Comparison of ENCODE assay signal across 20 cellular contexts in genomic region chr20:38277691-38278090, GRCh38. TPM values are rescaled to one million over a fixed set of nuclear protein-coding genes. Genes with fewer than 3 reads are reported as not detected.
"Had no signal": no experiment of that assay in that cellular context is flagged by ENCODE, and none has a peak within 500 bp of the region (broad histone marks: within the 10 kb centered on the region; RNA-seq: fewer than 3 reads in every experiment).

No MANE protein-coding gene starts in this region.

- H3K36me3 Mint-ChIP-seq: activated CD8-positive, alpha-beta memory T cell treated with anti-CD3 and anti-CD28 coated beads, Interleukin-2, amount 10 ng/mL, durations not matched to agents 7 days and 5 days; activated naive CD8-positive, alpha-beta T cell treated with anti-CD3 and anti-CD28 coated beads for 36 hours; memory B cell had no signal

- H3K4me3 Mint-ChIP-seq: activated CD8-positive, alpha-beta memory T cell treated with anti-CD3 and anti-CD28 coated beads, Interleukin-2, amount 10 ng/mL, durations not matched to agents 7 days and 5 days; activated naive CD8-positive, alpha-beta T cell treated with anti-CD3 and anti-CD28 coated beads for 36 hours; activated T-cell treated with anti-CD3 and anti-CD28 coated beads, Interleukin-2, amount 50 U/mL, for 4 hours; memory B cell had no signal

- H3K9me3 ChIP-seq: suprapubic skin, upper lobe of left lung had no signal

- H3K27ac Mint-ChIP-seq: activated CD8-positive, alpha-beta memory T cell treated with anti-CD3 and anti-CD28 coated beads, Interleukin-2, amount 10 ng/mL, durations not matched to agents 7 days and 5 days; activated naive CD8-positive, alpha-beta T cell treated with anti-CD3 and anti-CD28 coated beads for 36 hours; memory B cell had no signal

- H3K27ac ChIP-seq: cardiac muscle cell, coronary artery, left ventricle myocardium inferior, suprapubic skin, upper lobe of left lung had no signal

- H3K4me3 ChIP-seq: cardiac muscle cell, coronary artery, heart right ventricle, left ventricle myocardium inferior, suprapubic skin, upper lobe of left lung had no signal

- DNase-seq: activated CD4-positive, alpha-beta T cell treated with anti-CD3 and anti-CD28 coated beads for 1 hour; activated CD4-positive, alpha-beta T cell treated with anti-CD3 and anti-CD28 coated beads, Interleukin-2, amount 50 U/mL, for 48 hours; activated CD8-positive, alpha-beta memory T cell treated with anti-CD3 and anti-CD28 coated beads, Interleukin-2, amount 10 ng/mL, durations not matched to agents 7 days and 5 days; activated gamma-delta T cell; activated naive CD8-positive, alpha-beta T cell treated with anti-CD3 and anti-CD28 coated beads for 36 hours; activated T-cell treated with anti-CD3 and anti-CD28 coated beads, Interleukin-2, amount 50 U/mL, for 4 hours; effector CD8-positive, alpha-beta T cell; heart right ventricle; islet precursor cell; left ventricle myocardium inferior; right cardiac atrium; stimulated activated naive CD4-positive, alpha-beta T cell treated with Interleukin-2 at 50 U/mL for 16 hours; upper lobe of left lung had no signal

- H3K36me3 ChIP-seq: cardiac muscle cell, heart right ventricle, left ventricle myocardium inferior, suprapubic skin, upper lobe of left lung had no signal

- H3K4me1 ChIP-seq: left ventricle myocardium inferior, suprapubic skin, upper lobe of left lung had no signal

- H3K9me3 Mint-ChIP-seq: activated naive CD8-positive, alpha-beta T cell treated with anti-CD3 and anti-CD28 coated beads for 36 hours; activated T-cell treated with anti-CD3 and anti-CD28 coated beads, Interleukin-2, amount 50 U/mL, for 4 hours; memory B cell had no signal

- H3K27me3 Mint-ChIP-seq: memory B cell had no signal

- H3K27me3 ChIP-seq: cardiac muscle cell, heart right ventricle, suprapubic skin, upper lobe of left lung had no signal

- H3K4me1 Mint-ChIP-seq: activated naive CD8-positive, alpha-beta T cell treated with anti-CD3 and anti-CD28 coated beads for 36 hours; memory B cell had no signal

RNA-seq across cellular contexts. Expression of gene KIAA1755, which starts 17.2 kb away (rescaled TPM):
- total RNA-seq: activated CD8-positive, alpha-beta memory T cell treated with anti-CD3 and anti-CD28 coated beads, Interleukin-2, amount 10 ng/mL, durations not matched to agents 7 days and 5 days; activated naive CD8-positive, alpha-beta T cell treated with anti-CD3 and anti-CD28 coated beads for 36 hours; activated T-cell treated with anti-CD3 and anti-CD28 coated beads, Interleukin-2, amount 50 U/mL, for 4 hours; cardiac muscle cell; T-helper 2 cell treated with Interferon-gamma antibody and Interleukin-4, amounts not matched to agents 100 ng/mL and 5 ng/mL, for 36 hours had no signal
- polyA plus RNA-seq: cardiac muscle cell, neural cell had no signal

RNA-seq across cellular contexts. Expression of gene BPI, which starts 26.3 kb away (rescaled TPM):
- total RNA-seq: activated CD8-positive, alpha-beta memory T cell treated with anti-CD3 and anti-CD28 coated beads, Interleukin-2, amount 10 ng/mL, durations not matched to agents 7 days and 5 days; activated naive CD8-positive, alpha-beta T cell treated with anti-CD3 and anti-CD28 coated beads for 36 hours; activated T-cell treated with anti-CD3 and anti-CD28 coated beads, Interleukin-2, amount 50 U/mL, for 4 hours; cardiac muscle cell; fibroblast of lung; left ventricle myocardium inferior; suprapubic skin; T-helper 2 cell treated with Interferon-gamma antibody and Interleukin-4, amounts not matched to agents 100 ng/mL and 5 ng/mL, for 36 hours had no signal
- polyA plus RNA-seq: cardiac muscle cell, fibroblast of lung, neural cell had no signal
